35 cellular contexts compared by ENCODE assay signal in genomic region chr15:88700716-88701115, GRCh38.
"Had no signal": no experiment of that assay in that cellular context is flagged by ENCODE, and none has a peak within 500 bp of the region (broad histone marks: within the 10 kb centered on the region; RNA-seq: fewer than 3 reads in every experiment).

No MANE protein-coding gene starts in this region.

- H3K9me3 ChIP-seq: adrenal gland, body of pancreas, breast epithelium had no signal

- DNase-seq: activated CD4-positive, alpha-beta memory T cell treated with anti-CD3 and anti-CD28 coated beads, Interleukin-2, amount 10 ng/mL, durations not matched to agents 7 days and 5 days; activated CD4-positive, alpha-beta T cell treated with anti-CD3 and anti-CD28 coated beads for 1 hour; activated CD4-positive, alpha-beta T cell treated with anti-CD3 and anti-CD28 coated beads for 36 hours; activated CD4-positive, alpha-beta T cell treated with anti-CD3 and anti-CD28 coated beads for 48 hours; activated CD4-positive, alpha-beta T cell treated with anti-CD3 and anti-CD28 coated beads, Interleukin-2, amount 10 ng/mL, durations not matched to agents 7 days and 5 days; activated CD4-positive, alpha-beta T cell treated with anti-CD3 and anti-CD28 coated beads, Interleukin-2, amount 50 U/mL, for 48 hours; activated CD4-positive, CD25-positive, alpha-beta regulatory T cell; activated CD8-positive, alpha-beta memory T cell treated with anti-CD3 and anti-CD28 coated beads for 24 hours; activated CD8-positive, alpha-beta memory T cell treated with anti-CD3 and anti-CD28 coated beads, Interleukin-2, amount 10 ng/mL, durations not matched to agents 7 days and 5 days; activated CD8-positive, alpha-beta memory T cell treated with anti-CD3 and anti-CD28 coated beads, Interleukin-2, amount 50 U/mL, for 48 hours; activated CD8-positive, alpha-beta T cell treated with anti-CD3 and anti-CD28 coated beads, Interleukin-2, amount 10 ng/mL, durations not matched to agents 7 days and 5 days; activated effector memory CD4-positive, alpha-beta T cell treated with anti-CD3 and anti-CD28 coated beads, Interleukin-2, amount 50 U/mL, for 16 hours; activated gamma-delta T cell treated with Interleukin-2 at 50 U/mL for 16 hours; activated naive CD4-positive, alpha-beta T cell; activated naive CD4-positive, alpha-beta T cell treated with anti-CD3 and anti-CD28 coated beads for 36 hours; activated naive CD4-positive, alpha-beta T cell treated with anti-CD3 and anti-CD28 coated beads, Interleukin-2, amount 50 U/mL, for 16 hours; activated naive CD8-positive, alpha-beta T cell treated with anti-CD3 and anti-CD28 coated beads for 36 hours; activated T-cell treated with anti-CD3 and anti-CD28 coated beads, Interleukin-2, amount 50 U/mL, for 4 hours; activated T-cell treated with anti-CD3 and anti-CD28 coated beads, Interleukin-2, amount 50 U/mL, for 72 hours; amniotic stem cell; aorta; body of pancreas; brain microvascular endothelial cell; caudate nucleus; cerebellar nuclear complex; SW 1271; T-helper 1 cell; T-helper 2 cell; T-helper 9 cell had no signal

- H3K4me3 ChIP-seq: adrenal gland, body of pancreas, breast epithelium had no signal

- H3K36me3 ChIP-seq: adrenal gland, brain microvascular endothelial cell, breast epithelium had no signal

- ATAC-seq: activated CD4-positive, CD25-positive, alpha-beta regulatory T cell treated with anti-CD3 and anti-CD28 coated beads, Interleukin-2, amount 50 U/mL, for 24 hours; activated CD8-positive, alpha-beta T cell treated with anti-CD3 and anti-CD28 coated beads, Interleukin-2, amount 10 ng/mL, durations not matched to agents 7 days and 5 days; activated naive CD4-positive, alpha-beta T cell treated with anti-CD3 and anti-CD28 coated beads, Interleukin-2, amount 50 U/mL, for 72 hours; activated T-cell treated with anti-CD3 and anti-CD28 coated beads, Interleukin-2, amount 50 U/mL, for 72 hours; activated T-helper 17 cell treated with anti-CD3 and anti-CD28 coated beads, Interleukin-2, amount 50 U/mL, for 72 hours; body of pancreas had no signal

- H3K27ac ChIP-seq: adrenal gland, body of pancreas, brain microvascular endothelial cell, breast epithelium, VCaP had no signal

- H3K4me1 ChIP-seq: adrenal gland, breast epithelium had no signal

- H3K27me3 ChIP-seq: adrenal gland, body of pancreas had no signal
